Comparison of ENCODE assay signal across 29 cellular contexts in the genomic region with DNA sequence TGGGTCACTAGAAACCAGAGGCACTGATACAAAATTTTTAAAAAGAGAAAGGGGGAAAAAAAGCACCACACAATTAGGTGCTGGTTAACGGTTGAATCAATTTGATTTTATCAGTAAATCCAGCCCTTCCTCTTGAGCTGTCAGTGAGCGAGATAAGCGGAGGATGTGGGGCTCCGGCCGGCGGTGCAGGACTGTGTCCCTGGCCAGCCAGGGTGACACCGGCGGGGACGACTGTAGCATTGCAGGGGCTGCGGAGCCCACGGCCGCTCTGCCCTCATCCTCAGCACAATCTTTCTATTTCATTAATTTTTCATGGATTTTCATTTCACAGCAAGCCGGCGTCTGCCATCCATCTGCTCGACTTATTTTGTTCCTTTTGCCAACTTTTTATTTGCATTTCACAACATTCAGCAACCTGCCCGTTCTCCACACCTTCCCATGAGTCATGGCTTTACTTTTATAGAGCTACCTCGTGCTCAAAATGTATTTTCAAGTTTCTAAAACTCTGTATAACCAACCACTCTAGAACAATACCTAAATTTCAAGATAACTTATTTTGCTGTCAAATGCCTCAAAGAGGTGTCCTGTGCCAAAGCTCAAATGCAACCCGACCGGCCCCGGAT. TPM values are rescaled to one million over a fixed set of nuclear protein-coding genes. Genes with fewer than 3 reads are reported as not detected.
DNase-seq lines count a peak whose midpoint lies in the region; ATAC-seq and TF ChIP-seq lines count a peak whose summit lies in the region.
"Had no signal": no experiment of that assay in that cellular context is flagged by ENCODE, and none has a peak within 500 bp of the region (broad histone marks: within the 10 kb centered on the region; RNA-seq: fewer than 3 reads in every experiment).

No MANE protein-coding gene starts in this region.

- H3K4me3 ChIP-seq in breast epithelium (no peak overlapping the region), RWPE2 (ENCODE audit: severe bottlenecking) (no peak overlapping the region), esophagus squamous epithelium (peak overlapping the region; percentile 13 to 54 (median 30))
- H3K4me3 ChIP-seq: ascending aorta, BLaER1, lung, mucosa of descending colon, sigmoid colon had no signal

- CTCF ChIA-PET in MCF 10A (lab: Yijun Ruan, JAX), result interaction anchor here (0.7 to 1.8 kb wide), 2 partner anchors 17 to 506 kb away, joined by 3 to 6 read pairs; no protein-coding TSS in a partner anchor

- no peaks in the 10 kb centered on the region for H3K27me3 Mint-ChIP-seq in MCF 10A (ENCODE audit: insufficient read depth, unreplicated experiment)
- peaks cover 85% of the 10 kb centered on the region for H3K27me3 Mint-ChIP-seq in type B pancreatic cell

- ATAC-seq in RWPE2 (ENCODE audit: low read depth) (peak; percentile 72), GM21576 (IDR thresholded peaks at IDR 0.05; ENCODE audit: unreplicated experiment) (no peak)
- no peak for ATAC-seq in stimulated activated effector memory CD8-positive, alpha-beta T cell treated with anti-CD3 and anti-CD28 coated beads, Interleukin-12 subunit alpha, Interleukin-12 subunit beta, amount 100 ng/mL, for 72 hours
- ATAC-seq: activated CD4-positive, alpha-beta T cell treated with anti-CD3 and anti-CD28 coated beads for 36 hours; mucosa of descending colon; stimulated activated memory B cell treated with anti-CD40 and anti-IgM and Interleukin-4, amounts not matched to agents 10 μg/mL and 1 μg/mL and 100 μg/mL, for 72 hours had no signal

- DNase-seq in MCF 10A (ENCODE audit: unreplicated experiment) (peak; percentile 78), breast epithelium (ENCODE audit: low spot score in 2 of 2) (no peak), RWPE2 (ENCODE audit: low spot score) (no peak), esophagus squamous epithelium (lab: John Stamatoyannopoulos, UW) (no peak), type B pancreatic cell (ENCODE audit: extremely low spot score, unreplicated experiment) (no peak), COR-L47 (lab: John Stamatoyannopoulos, UW) (no peak)
- no peak for DNase-seq in stimulated activated effector memory CD8-positive, alpha-beta T cell treated with anti-CD3 and anti-CD28 coated beads, Interleukin-12 subunit alpha, Interleukin-12 subunit beta, amount 100 ng/mL, for 72 hours (ENCODE audit: low spot score in 2 of 2)
- DNase-seq: activated CD4-positive, alpha-beta T cell treated with anti-CD3 and anti-CD28 coated beads for 36 hours; activated effector memory CD4-positive, alpha-beta T cell treated with anti-CD3 and anti-CD28 coated beads, Interleukin-2, amount 50 U/mL, for 16 hours; activated naive CD8-positive, alpha-beta T cell treated with anti-CD3 and anti-CD28 coated beads, Interleukin-2, amount 10 ng/mL, durations not matched to agents 7 days and 5 days; GF-D8; GOT3; kidney; mucosa of descending colon; NCI-H146; NCI-H524 treated with DMSO at 0.1 percent for 48 hours; sigmoid colon; stimulated activated CD4-positive, alpha-beta T cell treated with anti-CD3 and anti-CD28 coated beads, Interleukin-4, amount 100 ng/mL, for 24 hours; T-helper 2 cell had no signal

- TF ChIP-seq POLR2A in breast epithelium (IDR thresholded peaks at IDR 0.05), result no peak
- no peak for TF ChIP-seq POLR2A in esophagus squamous epithelium (IDR thresholded peaks at IDR 0.05)

- H3K9me3 ChIP-seq in breast epithelium (no peaks in the 10 kb centered on the region), RWPE2 (ENCODE audit: severe bottlenecking) (no peaks in the 10 kb centered on the region), esophagus squamous epithelium (no peaks in the 10 kb centered on the region)
- H3K9me3 ChIP-seq: ascending aorta, BLaER1, mucosa of descending colon, sigmoid colon had no signal

- H3K27ac ChIP-seq in breast epithelium (no peak overlapping the region), RWPE2 (ENCODE audit: poor library complexity, severe bottlenecking) (no peak overlapping the region), esophagus squamous epithelium (no peak overlapping the region)
- H3K27ac ChIP-seq: ascending aorta, BLaER1, KMS-11, sigmoid colon had no signal

- intact Hi-C loops in MCF 10A (cut with micrococcal nuclease) (loop anchor here (10.0 kb wide), 2 partner anchors 242 to 772 kb away; no protein-coding TSS in a partner anchor), breast epithelium (cut with DNase I; ENCODE audit: low total_unique reads) (no loop called here), esophagus squamous epithelium (cut with DNase I) (no loop called here)

- H3K36me3 Mint-ChIP-seq in MCF 10A (ENCODE audit: insufficient read depth, unreplicated experiment) (no peaks in the 10 kb centered on the region), type B pancreatic cell (no peaks in the 10 kb centered on the region)
- H3K36me3 Mint-ChIP-seq in stimulated activated effector memory CD8-positive, alpha-beta T cell treated with anti-CD3 and anti-CD28 coated beads, Interleukin-12 subunit alpha, Interleukin-12 subunit beta, amount 100 ng/mL, for 72 hours, result no peaks in the 10 kb centered on the region
- H3K36me3 Mint-ChIP-seq: activated naive CD8-positive, alpha-beta T cell treated with anti-CD3 and anti-CD28 coated beads, Interleukin-2, amount 10 ng/mL, durations not matched to agents 7 days and 5 days; stimulated activated memory B cell treated with anti-CD40 and anti-IgM and Interleukin-4, amounts not matched to agents 10 μg/mL and 1 μg/mL and 100 μg/mL, for 72 hours had no signal

- POLR2A ChIA-PET in MCF 10A (lab: Yijun Ruan, JAX), result interaction anchor here (0.7 to 2.2 kb wide), 10 partner anchors 8 to 897 kb away, joined by 3 to 8 read pairs (median 3); no protein-coding TSS in a partner anchor

- BruUV-seq in MCF 10A (replicated peaks; lab: Mats Ljungman, UMichigan), result no TSS peak

- H3K4me3 Mint-ChIP-seq in MCF 10A (ENCODE audit: unreplicated experiment) (peak overlapping the region; percentile 68), type B pancreatic cell (peak overlapping the region; percentile 17)
- no peak overlapping the region for H3K4me3 Mint-ChIP-seq in stimulated activated effector memory CD8-positive, alpha-beta T cell treated with anti-CD3 and anti-CD28 coated beads, Interleukin-12 subunit alpha, Interleukin-12 subunit beta, amount 100 ng/mL, for 72 hours
- H3K4me3 Mint-ChIP-seq: activated CD4-positive, alpha-beta T cell treated with anti-CD3 and anti-CD28 coated beads for 36 hours; activated naive CD8-positive, alpha-beta T cell treated with anti-CD3 and anti-CD28 coated beads, Interleukin-2, amount 10 ng/mL, durations not matched to agents 7 days and 5 days; central memory CD8-positive, alpha-beta T cell; dendritic cell treated with granulocyte-macrophage colony-stimulating factor and Interleukin-4, amounts not matched to agents 40 ng/mL and 50 ng/mL, for 4 days; nephron; stimulated activated memory B cell treated with anti-CD40 and anti-IgM and Interleukin-4, amounts not matched to agents 10 μg/mL and 1 μg/mL and 100 μg/mL, for 72 hours had no signal

- H3K4me1 ChIP-seq in breast epithelium (peaks cover 0 to 5% of the 10 kb centered on the region in 2 donors), RWPE2 (ENCODE audit: insufficient read depth, poor library complexity, severe bottlenecking) (peaks cover 5% of the 10 kb centered on the region), esophagus squamous epithelium (peaks cover 4 to 40% (median 8%) of the 10 kb centered on the region in 3 donors)
- H3K4me1 ChIP-seq: ascending aorta had no signal

- H3K36me3 ChIP-seq in breast epithelium (no peaks in the 10 kb centered on the region), RWPE2 (ENCODE audit: low read depth) (no peaks in the 10 kb centered on the region), esophagus squamous epithelium (no peaks in the 10 kb centered on the region)
- H3K36me3 ChIP-seq: ascending aorta, BLaER1, sigmoid colon had no signal

- TF ChIP-seq CTCF in MCF 10A (IDR thresholded peaks at IDR 0.05; ENCODE audit: unreplicated experiment), result no peak
- TF ChIP-seq CTCF in breast epithelium (IDR thresholded peaks at IDR 0.05), result no peak
- TF ChIP-seq CTCF in RWPE2 (IDR thresholded peaks at IDR 0.05; ENCODE audit: poor library complexity, severe bottlenecking), result no peak
- TF ChIP-seq CTCF in esophagus squamous epithelium (IDR thresholded peaks at IDR 0.05), result no peak
- no peak for TF ChIP-seq CTCF in type B pancreatic cell (conservative IDR thresholded peaks at IDR 0.05)

- H3K27ac Mint-ChIP-seq in MCF 10A (ENCODE audit: low read depth, unreplicated experiment), result peak overlapping the region; percentile 52
- no peak overlapping the region for H3K27ac Mint-ChIP-seq in type B pancreatic cell
- H3K27ac Mint-ChIP-seq in stimulated activated effector memory CD8-positive, alpha-beta T cell treated with anti-CD3 and anti-CD28 coated beads, Interleukin-12 subunit alpha, Interleukin-12 subunit beta, amount 100 ng/mL, for 72 hours, result no peak overlapping the region
- H3K27ac Mint-ChIP-seq: activated CD4-positive, alpha-beta T cell treated with anti-CD3 and anti-CD28 coated beads for 36 hours; activated naive CD8-positive, alpha-beta T cell treated with anti-CD3 and anti-CD28 coated beads, Interleukin-2, amount 10 ng/mL, durations not matched to agents 7 days and 5 days; dendritic cell treated with granulocyte-macrophage colony-stimulating factor and Interleukin-4, amounts not matched to agents 40 ng/mL and 50 ng/mL, for 4 days; nephron; stimulated activated memory B cell treated with anti-CD40 and anti-IgM and Interleukin-4, amounts not matched to agents 10 μg/mL and 1 μg/mL and 100 μg/mL, for 72 hours had no signal

- H3K4me1 Mint-ChIP-seq in MCF 10A (ENCODE audit: insufficient read depth, unreplicated experiment) (peaks cover 20% of the 10 kb centered on the region), type B pancreatic cell (ENCODE audit: unreplicated experiment) (peaks cover 10% of the 10 kb centered on the region)
- H3K4me1 Mint-ChIP-seq in stimulated activated effector memory CD8-positive, alpha-beta T cell treated with anti-CD3 and anti-CD28 coated beads, Interleukin-12 subunit alpha, Interleukin-12 subunit beta, amount 100 ng/mL, for 72 hours, result no peaks in the 10 kb centered on the region
- H3K4me1 Mint-ChIP-seq: activated naive CD8-positive, alpha-beta T cell treated with anti-CD3 and anti-CD28 coated beads, Interleukin-2, amount 10 ng/mL, durations not matched to agents 7 days and 5 days; central memory CD8-positive, alpha-beta T cell had no signal

- H3K9me3 Mint-ChIP-seq in MCF 10A (ENCODE audit: unreplicated experiment) (no peaks in the 10 kb centered on the region), type B pancreatic cell (no peaks in the 10 kb centered on the region)
- no peaks in the 10 kb centered on the region for H3K9me3 Mint-ChIP-seq in stimulated activated effector memory CD8-positive, alpha-beta T cell treated with anti-CD3 and anti-CD28 coated beads, Interleukin-12 subunit alpha, Interleukin-12 subunit beta, amount 100 ng/mL, for 72 hours
- H3K9me3 Mint-ChIP-seq: activated naive CD8-positive, alpha-beta T cell treated with anti-CD3 and anti-CD28 coated beads, Interleukin-2, amount 10 ng/mL, durations not matched to agents 7 days and 5 days; central memory CD8-positive, alpha-beta T cell; dendritic cell treated with granulocyte-macrophage colony-stimulating factor and Interleukin-4, amounts not matched to agents 40 ng/mL and 50 ng/mL, for 4 days; nephron; stimulated activated memory B cell treated with anti-CD40 and anti-IgM and Interleukin-4, amounts not matched to agents 10 μg/mL and 1 μg/mL and 100 μg/mL, for 72 hours had no signal

- H3K27me3 ChIP-seq in breast epithelium, result peaks cover 0 to 81% of the 10 kb centered on the region in 2 donors
- H3K27me3 ChIP-seq in RWPE2 (ENCODE audit: insufficient read depth, poor library complexity, severe bottlenecking), result peaks cover 78% of the 10 kb centered on the region
- peaks cover 0 to 65% (median 7%) of the 10 kb centered on the region in 4 donors for H3K27me3 ChIP-seq in esophagus squamous epithelium
- H3K27me3 ChIP-seq: ascending aorta had no signal

- 23 to 33% methylated on average over 20 of the region's 20 CpGs for WGBS in esophagus squamous epithelium, 2 donors

RNA-seq across cellular contexts. Expression of a gene that starts 4.7 kb away (rescaled TPM):
- 0.52 and 0.96 TPM in 2 replicates for total RNA-seq in MCF 10A (2022)
- total RNA-seq in breast epithelium, result 1 to 10 TPM in 2 of 3 donors, under 1 TPM in 1; 0.32 to 3.9 (median 2.0) TPM
- 1 to 10 TPM in 2 of 4 donors, under 1 TPM in 2; 0.21 to 3.5 (median 1.5) TPM for total RNA-seq in esophagus squamous epithelium
- 4.9 and 5.2 TPM in 2 replicates for total RNA-seq in type B pancreatic cell (ENCODE audit: low replicate concordance)
- total RNA-seq: activated CD4-positive, alpha-beta T cell treated with anti-CD3 and anti-CD28 coated beads for 36 hours; ascending aorta; RPMI7951 had no signal

Comparison
In these comparisons a context has a peak if more than half of its experiments do, and no peak if none do; other contexts are left out.
1. H3K4me3 ChIP-seq: peak in esophagus squamous epithelium (4 of 4); none in breast epithelium (0 of 3) and RWPE2 (single experiment).